Comparison of ENCODE assay signal across 1 cellular context in the genomic region with DNA sequence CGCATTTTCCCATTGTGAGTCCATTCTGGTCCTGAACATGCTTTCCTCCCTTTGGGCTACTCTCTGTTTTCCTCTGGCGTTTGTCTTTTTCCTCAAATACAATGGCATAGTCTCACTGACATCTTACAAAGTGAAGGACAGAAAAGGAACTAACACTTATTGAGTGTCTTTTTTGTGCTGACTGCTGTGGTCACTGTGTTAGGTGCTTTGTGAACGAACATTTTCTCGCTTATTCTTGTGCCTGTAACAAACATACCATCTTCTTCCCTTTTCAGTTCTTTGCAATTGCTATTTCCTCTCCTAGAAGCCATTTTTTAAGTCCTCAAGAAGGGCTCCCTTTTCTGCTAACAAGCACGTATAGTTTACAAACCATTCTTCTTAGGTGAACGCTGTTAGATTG.
TF ChIP-seq lines count a peak whose summit lies in the region.

No MANE protein-coding gene starts in this region.

TF ChIP-seq in WTC11, 78 proteins besides CTCF, POLR2A, EP300 and RAD21 (continued from another document):
- TF ChIP-seq ZNF138 (CRISPR knock-in tag; conservative IDR thresholded peaks at IDR 0.05) (no peak), CDX4 (CRISPR knock-in tag; IDR thresholded peaks at IDR 0.05; ENCODE audit: borderline replicate concordance) (no peak)
TF ChIP-seq in WTC11: peak in this region for 0.
